24 cellular contexts compared by ENCODE assay signal in genomic region chr15:39608741-39609140, GRCh38. TPM values are rescaled to one million over a fixed set of nuclear protein-coding genes. Genes with fewer than 3 reads are reported as not detected.
DNase-seq lines count a peak whose midpoint lies in the region; ATAC-seq and TF ChIP-seq lines count a peak whose summit lies in the region.
"Had no signal": no experiment of that assay in that cellular context is flagged by ENCODE, and none has a peak within 500 bp of the region (broad histone marks: within the 10 kb centered on the region; RNA-seq: fewer than 3 reads in every experiment).

No MANE protein-coding gene starts in this region.

- BruUV-seq in mammary epithelial cell (replicated peaks; lab: Mats Ljungman, UMichigan) (no TSS peak), MCF 10A (replicated peaks; lab: Mats Ljungman, UMichigan) (no TSS peak)

- H3K27me3 Mint-ChIP-seq in MCF 10A (ENCODE audit: insufficient read depth, unreplicated experiment) (no peaks in the 10 kb centered on the region), natural killer cell (ENCODE audit: low read depth in 2 of 2) (no peaks in the 10 kb centered on the region)
- H3K27me3 Mint-ChIP-seq in naive thymus-derived CD4-positive, alpha-beta T cell = peaks cover 6 to 18% (median 9%) of the 10 kb centered on the region in 5 donors

- H3K4me3 Mint-ChIP-seq in MCF 10A (ENCODE audit: unreplicated experiment) (no peak overlapping the region), natural killer cell (peak overlapping the region; percentile 68)
- H3K4me3 Mint-ChIP-seq in naive thymus-derived CD4-positive, alpha-beta T cell = no peak overlapping the region
- H3K4me3 Mint-ChIP-seq: B cell, CD14-positive monocyte, GM23338 had no signal

- ATAC-seq in natural killer cell (peak; percentile 32 to 42 (median 38)), HG03521 (IDR thresholded peaks at IDR 0.05; ENCODE audit: unreplicated experiment) (no peak)
- ATAC-seq in naive thymus-derived CD4-positive, alpha-beta T cell = no peak
- ATAC-seq: A549, GM23338, HepG2, K562, Panc1 had no signal

- H3K4me2 ChIP-seq in mammary epithelial cell (ENCODE audit: insufficient read depth, low read depth, low read length) = no peak overlapping the region
- H3K4me2 ChIP-seq: A549, GM23338 had no signal

- H3K36me3 Mint-ChIP-seq in MCF 10A (ENCODE audit: insufficient read depth, unreplicated experiment) (no peaks in the 10 kb centered on the region), natural killer cell (peaks cover 26% of the 10 kb centered on the region)
- H3K36me3 Mint-ChIP-seq in naive thymus-derived CD4-positive, alpha-beta T cell = peaks cover 0 to 32% (median 4%) of the 10 kb centered on the region in 5 donors
- H3K36me3 Mint-ChIP-seq: CD14-positive monocyte had no signal

- TF ChIP-seq CTCF in mammary epithelial cell (conservative IDR thresholded peaks at IDR 0.05 in 1 of 2, IDR thresholded peaks at IDR 0.05 in 1 of 2; ENCODE audit: extremely low read depth in 1 of 2, insufficient read depth in 1 of 2, low read depth in 1 of 2, low read length in 2 of 2) (no peak), MCF 10A (IDR thresholded peaks at IDR 0.05; ENCODE audit: unreplicated experiment) (no peak), natural killer cell (IDR thresholded peaks at IDR 0.05) (no peak)

- WGBS in mammary epithelial cell (ENCODE audit: low coverage, missing lambda C conversion rate) = 100% methylated on average over 2 of the region's 2 CpGs
- 78 to 95% methylated on average over 2 of the region's 2 CpGs for WGBS in esophagus, 2 donors

- no peak overlapping the region for H3K27ac ChIP-seq in mammary epithelial cell (ENCODE audit: insufficient read depth, low read depth, low read length)
- peak overlapping the region; percentile 2 to 45 for H3K27ac ChIP-seq in esophagus (ENCODE audit: low read depth in 2 of 2, low read length in 1 of 2)
- H3K27ac ChIP-seq in naive thymus-derived CD4-positive, alpha-beta T cell (ENCODE audit: low read depth, low read length) = no peak overlapping the region
- H3K27ac ChIP-seq: A549, SJSA1 had no signal

- POLR2A ChIA-PET in MCF 10A (lab: Yijun Ruan, JAX) = interaction anchor here (0.6 to 2.3 kb wide), 4 partner anchors 10 to 60 kb away, joined by 3 to 12 read pairs (median 6); no protein-coding TSS in a partner anchor
- POLR2A ChIA-PET in naive thymus-derived CD4-positive, alpha-beta T cell (lab: Charles Lee) = no interaction called here

- H3K79me2 ChIP-seq in mammary epithelial cell (ENCODE audit: insufficient read depth, low read length) = no peaks in the 10 kb centered on the region

- no peak overlapping the region for H3K9ac ChIP-seq in mammary epithelial cell (ENCODE audit: insufficient read depth, low read length)

- CTCF ChIA-PET in mammary epithelial cell (lab: Charles Lee; ENCODE audit: low non-redundant PET) = no interaction called here
- CTCF ChIA-PET in MCF 10A (lab: Yijun Ruan, JAX) = interaction anchor here (1.6 to 4.5 kb wide), 2 partner anchors 15 to 23 kb away, joined by 5 to 15 read pairs; no protein-coding TSS in a partner anchor
- CTCF ChIA-PET in naive thymus-derived CD4-positive, alpha-beta T cell (lab: Charles Lee) = no interaction called here

- no peaks in the 10 kb centered on the region for H3K27me3 ChIP-seq in mammary epithelial cell (ENCODE audit: insufficient read depth, low read length)
- H3K27me3 ChIP-seq in esophagus (ENCODE audit: control insufficient read depth in 1 of 2, insufficient read depth in 2 of 2, low read length in 2 of 2) = no peaks in the 10 kb centered on the region
- no peaks in the 10 kb centered on the region for H3K27me3 ChIP-seq in naive thymus-derived CD4-positive, alpha-beta T cell (ENCODE audit: control insufficient read depth in 2 of 2, insufficient read depth in 2 of 2, low read length in 2 of 2)
- H3K27me3 ChIP-seq: SJSA1 had no signal

- H3K9me3 Mint-ChIP-seq in MCF 10A (ENCODE audit: unreplicated experiment) (peaks cover 18% of the 10 kb centered on the region), natural killer cell (peaks cover 0 to 16% of the 10 kb centered on the region in 2 donors)
- H3K9me3 Mint-ChIP-seq in naive thymus-derived CD4-positive, alpha-beta T cell = peaks cover 7 to 45% (median 22%) of the 10 kb centered on the region in 11 donors

- peak overlapping the region; percentile 9 for H2AFZ ChIP-seq in mammary epithelial cell (ENCODE audit: low read depth, low read length)
- H2AFZ ChIP-seq: GM23338 had no signal

- no peaks in the 10 kb centered on the region for H4K20me1 ChIP-seq in mammary epithelial cell (ENCODE audit: insufficient read depth, low read length)

- no peaks in the 10 kb centered on the region for H3K9me3 ChIP-seq in mammary epithelial cell (replicated peaks; ENCODE audit: insufficient read depth, low read length)
- H3K9me3 ChIP-seq in esophagus (ENCODE audit: control insufficient read depth in 2 of 2, insufficient read depth in 1 of 2, low read depth in 1 of 2, low read length in 1 of 2) = no peaks in the 10 kb centered on the region
- peaks cover 0 to 25% (median 0%) of the 10 kb centered on the region in 3 experiments for H3K9me3 ChIP-seq in naive thymus-derived CD4-positive, alpha-beta T cell (ENCODE audit: control insufficient read depth in 2 of 3, low read length in 3 of 3)
- H3K9me3 ChIP-seq: A549, HAP-1 had no signal

- peaks cover 11% of the 10 kb centered on the region for H3K4me1 Mint-ChIP-seq in MCF 10A (ENCODE audit: insufficient read depth, unreplicated experiment)
- peaks cover 44 to 47% of the 10 kb centered on the region in 2 donors for H3K4me1 Mint-ChIP-seq in natural killer cell
- H3K4me1 Mint-ChIP-seq in naive thymus-derived CD4-positive, alpha-beta T cell = peaks cover 0 to 9% (median 0%) of the 10 kb centered on the region in 7 donors
- H3K4me1 Mint-ChIP-seq: B cell, GM23338 had no signal

- no peaks in the 10 kb centered on the region for H3K36me3 ChIP-seq in mammary epithelial cell (ENCODE audit: insufficient read depth, low read length)
- no peaks in the 10 kb centered on the region for H3K36me3 ChIP-seq in esophagus (ENCODE audit: control insufficient read depth in 2 of 2, insufficient read depth in 2 of 2, low read length in 1 of 2)
- no peaks in the 10 kb centered on the region for H3K36me3 ChIP-seq in naive thymus-derived CD4-positive, alpha-beta T cell (ENCODE audit: control insufficient read depth in 2 of 3, insufficient read depth in 3 of 3, low read length in 3 of 3)
- H3K36me3 ChIP-seq: HAP-1, SJSA1 had no signal

- no peak overlapping the region for H3K27ac Mint-ChIP-seq in MCF 10A (ENCODE audit: low read depth, unreplicated experiment)
- peak overlapping the region; percentile 90 to 91 for H3K27ac Mint-ChIP-seq in natural killer cell
- H3K27ac Mint-ChIP-seq in naive thymus-derived CD4-positive, alpha-beta T cell = no peak overlapping the region
- H3K27ac Mint-ChIP-seq: B cell, CD14-positive monocyte, GM23338 had no signal

- in situ Hi-C loops in mammary epithelial cell (cut with MboI; ENCODE audit: low sequenced_read_pairs in 2 of 2) = no loop called here

- H3K4me1 ChIP-seq in mammary epithelial cell (ENCODE audit: insufficient read depth, low read length) (peaks cover 13% of the 10 kb centered on the region), esophagus (ENCODE audit: control insufficient read depth in 2 of 2, insufficient read depth in 2 of 2, low read length in 1 of 2) (no peaks in the 10 kb centered on the region)
- peaks cover 0 to 5% of the 10 kb centered on the region in 2 donors for H3K4me1 ChIP-seq in naive thymus-derived CD4-positive, alpha-beta T cell (ENCODE audit: control insufficient read depth in 2 of 2, insufficient read depth in 2 of 2, low read length in 2 of 2)
- H3K4me1 ChIP-seq: A549, HAP-1, SJSA1 had no signal

- H3K4me3 ChIP-seq in mammary epithelial cell (replicated peaks in 1 of 3; ENCODE audit: insufficient read depth in 1 of 3, low read depth in 2 of 3, low read length in 3 of 3) = no peak overlapping the region
- no peak overlapping the region for H3K4me3 ChIP-seq in esophagus (ENCODE audit: low read depth in 1 of 2, low read length in 2 of 2)
- no peak overlapping the region for H3K4me3 ChIP-seq in naive thymus-derived CD4-positive, alpha-beta T cell (ENCODE audit: low read length)
- H3K4me3 ChIP-seq: A549, GM23338, HAP-1, K562, SJSA1 had no signal

- DNase-seq in mammary epithelial cell (no peak), MCF 10A (ENCODE audit: unreplicated experiment) (no peak), natural killer cell (no peak), NCI-H1436 (lab: John Stamatoyannopoulos, UW) (no peak)
- DNase-seq in naive thymus-derived CD4-positive, alpha-beta T cell = no peak
- DNase-seq: DMS53, GDM1, NCI-H1092, NCI-H146, NCI-H2029, NCI-H2227 treated with DMSO at 0.1 percent for 48 hours, NCI-H510A, NCI-H748 treated with DMSO at 0.1 percent for 48 hours had no signal

- dilution Hi-C loops in mammary epithelial cell (cut with HindIII; ENCODE audit: low sequenced_read_pairs) = loop anchor here (25.0 kb wide), 1 partner anchor 154 kb away; no protein-coding TSS in a partner anchor

- intact Hi-C loops in mammary epithelial cell (cut with micrococcal nuclease) = no loop called here
- intact Hi-C loops in MCF 10A (cut with micrococcal nuclease) = no loop called here
- intact Hi-C loops in natural killer cell (cut with micrococcal nuclease) = loop anchor here (2.0 kb wide), 1 partner anchor 14 kb away; no protein-coding TSS in a partner anchor
- intact Hi-C loops in naive thymus-derived CD4-positive, alpha-beta T cell (cut with micrococcal nuclease) = no loop called here

RNA-seq across cellular contexts. Expression of gene THBS1, which starts 27.9 kb away (rescaled TPM):
- over 10,000 TPM in 1 of 2 donors, 1,000 to 10,000 TPM in 1; 3,517 to 11,760 TPM for total RNA-seq in mammary epithelial cell
- 909 TPM for polyA plus RNA-seq in mammary epithelial cell
- 7,367 TPM for polyA minus RNA-seq in mammary epithelial cell
- total RNA-seq in MCF 10A (2022) = 103 and 393 TPM in 2 replicates
- polyA plus RNA-seq in esophagus = 10 to 100 TPM in 1 of 2 donors, 1 to 10 TPM in 1; 6.8 to 20.4 TPM
- total RNA-seq in natural killer cell = 10 to 100 TPM; 27.1 to 43.3 (median 38.3) TPM
- 10 to 100 TPM in 2 of 5 experiments, 1 to 10 TPM in 3; 1.3 to 68.4 (median 8.5) TPM for total RNA-seq in naive thymus-derived CD4-positive, alpha-beta T cell
- not detected for polyA plus RNA-seq in naive thymus-derived CD4-positive, alpha-beta T cell

Comparison
In these comparisons a context has a peak if more than half of its experiments do, and no peak if none do; other contexts are left out.
1. H3K27ac ChIP-seq: peak in esophagus (2 of 2); none in mammary epithelial cell (single experiment) and naive thymus-derived CD4-positive, alpha-beta T cell (single experiment).
2. H3K27ac Mint-ChIP-seq: peak in natural killer cell (2 of 2); none in MCF 10A (single experiment) and naive thymus-derived CD4-positive, alpha-beta T cell (0 of 9).
3. ATAC-seq: peak in natural killer cell (3 of 3); none in HG03521 (single experiment) and naive thymus-derived CD4-positive, alpha-beta T cell (single experiment).